In genomic region chr19:1438933-1439358, GRCh38 we compare ENCODE assay signal across 8 cellular contexts.
DNase-seq lines count a peak whose midpoint lies in the region; ATAC-seq and TF ChIP-seq lines count a peak whose summit lies in the region.

No MANE protein-coding gene starts in this region.

- CTCF ChIA-PET in AG04449 (lab: Yijun Ruan, JAX): interaction anchor here (0.6 to 1.6 kb wide), 2 partner anchors 16 to 160 kb away, joined by 3 to 4 read pairs; no protein-coding TSS in a partner anchor

- H3K4me3 ChIP-seq in AG04449 (ENCODE audit: low read depth, low read length): peak overlapping the region; percentile 89
- H3K4me3 ChIP-seq in brain microvascular endothelial cell (ENCODE audit: low read depth, low read length): peak overlapping the region; percentile 89
- peak overlapping the region; percentile 63 to 87 for H3K4me3 ChIP-seq in muscle layer of colon (ENCODE audit: low read depth in 1 of 2, low read length in 2 of 2)

- H3K4me1 ChIP-seq in muscle layer of colon (ENCODE audit: insufficient read depth, low read length): peaks cover 13% of the 10 kb centered on the region

- ATAC-seq in HG03354 (IDR thresholded peaks at IDR 0.05; ENCODE audit: poor library complexity, severe bottlenecking, unreplicated experiment) (peak; percentile 2), GM18873 (IDR thresholded peaks at IDR 0.05; ENCODE audit: low FRiP score, unreplicated experiment) (no peak)

- DNase-seq in AG04449 (ENCODE audit: low read depth, low spot score): no peak
- no peak for DNase-seq in brain microvascular endothelial cell
- DNase-seq in NCI-H1436 treated with DMSO at 0.1 percent for 48 hours (lab: John Stamatoyannopoulos, UW): no peak
- DNase-seq in NCI-H2107 treated with DMSO at 0.1 percent for 48 hours (lab: John Stamatoyannopoulos, UW; ENCODE audit: unreplicated experiment): no peak
- no peak for DNase-seq in Ammon's horn (ENCODE audit: low spot score)

- peak overlapping the region; percentile 93 for H3K27ac ChIP-seq in brain microvascular endothelial cell
- H3K27ac ChIP-seq in muscle layer of colon (ENCODE audit: low read depth, low read length): peak overlapping the region; percentile 91

- POLR2A ChIA-PET in AG04449 (lab: Yijun Ruan, JAX): interaction anchor here (0.7 kb wide), 1 partner anchor 22 kb away, joined by 3 read pairs; no protein-coding TSS in a partner anchor

- in situ Hi-C loops in brain microvascular endothelial cell (cut with HindIII; ENCODE audit: low pct_ligation_motif_present, low sequenced_read_pairs): no loop called here

- no peaks in the 10 kb centered on the region for H3K9me3 ChIP-seq in muscle layer of colon (ENCODE audit: low read length)

- TF ChIP-seq CTCF in AG04449 (IDR thresholded peaks at IDR 0.05; ENCODE audit: insufficient read depth, low read length, missing control alignments) (no peak), brain microvascular endothelial cell (IDR thresholded peaks at IDR 0.05; ENCODE audit: low read depth, low read length, missing control alignments) (no peak)

- H3K36me3 ChIP-seq in brain microvascular endothelial cell (replicated peaks) (peaks cover 51% of the 10 kb centered on the region), muscle layer of colon (ENCODE audit: insufficient read depth, low read length) (peaks cover 27% of the 10 kb centered on the region)

- H3K9ac ChIP-seq in muscle layer of colon (ENCODE audit: low read length): peak overlapping the region; percentile 50

- H3K27me3 ChIP-seq in brain microvascular endothelial cell (replicated peaks): no peaks in the 10 kb centered on the region
- no peaks in the 10 kb centered on the region for H3K27me3 ChIP-seq in muscle layer of colon (ENCODE audit: control insufficient read depth in 1 of 2, insufficient read depth in 2 of 2, low read length in 2 of 2)
